Comparison of ENCODE assay signal across 1 cellular context in genomic region chr5:83076742-83077661, GRCh38.
TF ChIP-seq lines count a peak whose summit lies in the region.

Gene TMEM167A (minus strand): TSS chr5:83077394. CDS start chr5:83077323, 71 bp downstream.
Gene XRCC4 (plus strand): TSS chr5:83077547. CDS start chr5:83104920, 27,373 bp downstream.

TF ChIP-seq in HepG2, 621 proteins besides CTCF, POLR2A, EP300 and RAD21 (continued from another document and continues in another):
- TF ChIP-seq, protein P1, sequence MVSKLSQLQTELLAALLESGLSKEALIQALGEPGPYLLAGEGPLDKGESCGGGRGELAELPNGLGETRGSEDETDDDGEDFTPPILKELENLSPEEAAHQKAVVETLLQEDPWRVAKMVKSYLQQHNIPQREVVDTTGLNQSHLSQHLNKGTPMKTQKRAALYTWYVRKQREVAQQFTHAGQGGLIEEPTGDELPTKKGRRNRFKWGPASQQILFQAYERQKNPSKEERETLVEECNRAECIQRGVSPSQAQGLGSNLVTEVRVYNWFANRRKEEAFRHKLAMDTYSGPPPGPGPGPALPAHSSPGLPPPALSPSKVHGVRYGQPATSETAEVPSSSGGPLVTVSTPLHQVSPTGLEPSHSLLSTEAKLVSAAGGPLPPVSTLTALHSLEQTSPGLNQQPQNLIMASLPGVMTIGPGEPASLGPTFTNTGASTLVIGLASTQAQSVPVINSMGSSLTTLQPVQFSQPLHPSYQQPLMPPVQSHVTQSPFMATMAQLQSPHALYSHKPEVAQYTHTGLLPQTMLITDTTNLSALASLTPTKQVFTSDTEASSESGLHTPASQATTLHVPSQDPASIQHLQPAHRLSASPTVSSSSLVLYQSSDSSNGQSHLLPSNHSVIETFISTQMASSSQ (IDR thresholded peaks at IDR 0.05; ENCODE audit: low read depth): no peak
- TF ChIP-seq, protein P1 (CRISPR knock-in tag; IDR thresholded peaks at IDR 0.05; ENCODE audit: borderline replicate concordance): 0 out of 2 replicates have a peak, but pooled peaks have one; percentile 61
- TF ChIP-seq, protein P2, sequence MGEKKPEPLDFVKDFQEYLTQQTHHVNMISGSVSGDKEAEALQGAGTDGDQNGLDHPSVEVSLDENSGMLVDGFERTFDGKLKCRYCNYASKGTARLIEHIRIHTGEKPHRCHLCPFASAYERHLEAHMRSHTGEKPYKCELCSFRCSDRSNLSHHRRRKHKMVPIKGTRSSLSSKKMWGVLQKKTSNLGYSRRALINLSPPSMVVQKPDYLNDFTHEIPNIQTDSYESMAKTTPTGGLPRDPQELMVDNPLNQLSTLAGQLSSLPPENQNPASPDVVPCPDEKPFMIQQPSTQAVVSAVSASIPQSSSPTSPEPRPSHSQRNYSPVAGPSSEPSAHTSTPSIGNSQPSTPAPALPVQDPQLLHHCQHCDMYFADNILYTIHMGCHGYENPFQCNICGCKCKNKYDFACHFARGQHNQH (CRISPR knock-in tag; IDR thresholded peaks at IDR 0.05): peak; percentile 32
- TF ChIP-seq, protein P3, sequence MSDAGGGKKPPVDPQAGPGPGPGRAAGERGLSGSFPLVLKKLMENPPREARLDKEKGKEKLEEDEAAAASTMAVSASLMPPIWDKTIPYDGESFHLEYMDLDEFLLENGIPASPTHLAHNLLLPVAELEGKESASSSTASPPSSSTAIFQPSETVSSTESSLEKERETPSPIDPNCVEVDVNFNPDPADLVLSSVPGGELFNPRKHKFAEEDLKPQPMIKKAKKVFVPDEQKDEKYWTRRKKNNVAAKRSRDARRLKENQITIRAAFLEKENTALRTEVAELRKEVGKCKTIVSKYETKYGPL (CRISPR knock-in tag; IDR thresholded peaks at IDR 0.05): no peak
- TF ChIP-seq HBP1 (CRISPR knock-in tag; IDR thresholded peaks at IDR 0.05; ENCODE audit: low read depth) (no peak; the same call in 1 of the 2 replicates), FOXO1 (CRISPR knock-in tag; IDR thresholded peaks at IDR 0.05) (no peak), BATF2 (CRISPR knock-in tag; IDR thresholded peaks at IDR 0.05) (no peak), GABPB1 (CRISPR knock-in tag; IDR thresholded peaks at IDR 0.05) (peak; percentile 97), ZNF709 (CRISPR knock-in tag; IDR thresholded peaks at IDR 0.05) (peak; percentile 39; the same call in 1 of the 2 replicates), ZNF317 (CRISPR knock-in tag; IDR thresholded peaks at IDR 0.05) (peak; percentile 63; the same call in 1 of the 2 replicates), HOXA5 (CRISPR knock-in tag; IDR thresholded peaks at IDR 0.05) (peak; percentile 62; the same call in 1 of the 2 replicates), GMEB2 (CRISPR knock-in tag; IDR thresholded peaks at IDR 0.05; ENCODE audit: low read depth) (peak; percentile 48; the same call in 1 of the 2 replicates), BRD4 (CRISPR knock-in tag; IDR thresholded peaks at IDR 0.05) (peak; percentile 85; the same call in 1 of the 2 replicates), FOXO4 (CRISPR knock-in tag; conservative IDR thresholded peaks at IDR 0.05) (no peak), SP140L (CRISPR knock-in tag; IDR thresholded peaks at IDR 0.05; ENCODE audit: borderline replicate concordance) (no peak), PTBP1 (IDR thresholded peaks at IDR 0.05; ENCODE audit: low read depth, low read length, poor library complexity, severe bottlenecking) (no peak), TOPORS (CRISPR knock-in tag; IDR thresholded peaks at IDR 0.05) (peak; percentile 77; the same call in 1 of the 2 replicates), EEA1 (CRISPR knock-in tag; IDR thresholded peaks at IDR 0.05; ENCODE audit: borderline replicate concordance) (no peak), STAT6 (CRISPR knock-in tag; IDR thresholded peaks at IDR 0.05; ENCODE audit: borderline replicate concordance) (no peak), MZF1 (CRISPR knock-in tag; IDR thresholded peaks at IDR 0.05; ENCODE audit: borderline replicate concordance) (no peak), ZNF781 (CRISPR knock-in tag; IDR thresholded peaks at IDR 0.05; ENCODE audit: borderline replicate concordance, not compliant biosample characterization) (peak; percentile 51), ZNF670 (CRISPR knock-in tag; IDR thresholded peaks at IDR 0.05; ENCODE audit: borderline replicate concordance) (no peak), ZFP36L1 (CRISPR knock-in tag; IDR thresholded peaks at IDR 0.05) (no peak), SOX6 (IDR thresholded peaks at IDR 0.05) (no peak), SOX6 (CRISPR knock-in tag; IDR thresholded peaks at IDR 0.05) (peak; percentile 69), FLYWCH1 (CRISPR knock-in tag; IDR thresholded peaks at IDR 0.05) (no peak), PRPF4 (IDR thresholded peaks at IDR 0.05; ENCODE audit: low read depth, low read length, poor library complexity, severe bottlenecking) (no peak), KDM1A (CRISPR knock-in tag; IDR thresholded peaks at IDR 0.05) (no peak), BHLHE40 (IDR thresholded peaks at IDR 0.05; ENCODE audit: low read length) (no peak), ZBTB25 (CRISPR knock-in tag; IDR thresholded peaks at IDR 0.05) (no peak; the same call in 1 of the 2 replicates), YEATS4 (CRISPR knock-in tag; IDR thresholded peaks at IDR 0.05; ENCODE audit: borderline replicate concordance) (peak; percentile 94; the same call in 1 of the 2 replicates), SETDB1 (CRISPR knock-in tag; IDR thresholded peaks at IDR 0.05; ENCODE audit: borderline replicate concordance) (no peak), ZNF619 (CRISPR knock-in tag; IDR thresholded peaks at IDR 0.05) (peak; percentile 30; the same call in 1 of the 2 replicates)
- TF ChIP-seq, protein P4, sequence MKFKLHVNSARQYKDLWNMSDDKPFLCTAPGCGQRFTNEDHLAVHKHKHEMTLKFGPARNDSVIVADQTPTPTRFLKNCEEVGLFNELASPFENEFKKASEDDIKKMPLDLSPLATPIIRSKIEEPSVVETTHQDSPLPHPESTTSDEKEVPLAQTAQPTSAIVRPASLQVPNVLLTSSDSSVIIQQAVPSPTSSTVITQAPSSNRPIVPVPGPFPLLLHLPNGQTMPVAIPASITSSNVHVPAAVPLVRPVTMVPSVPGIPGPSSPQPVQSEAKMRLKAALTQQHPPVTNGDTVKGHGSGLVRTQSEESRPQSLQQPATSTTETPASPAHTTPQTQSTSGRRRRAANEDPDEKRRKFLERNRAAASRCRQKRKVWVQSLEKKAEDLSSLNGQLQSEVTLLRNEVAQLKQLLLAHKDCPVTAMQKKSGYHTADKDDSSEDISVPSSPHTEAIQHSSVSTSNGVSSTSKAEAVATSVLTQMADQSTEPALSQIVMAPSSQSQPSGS (CRISPR knock-in tag; IDR thresholded peaks at IDR 0.05): no peak
- TF ChIP-seq, protein P5, sequence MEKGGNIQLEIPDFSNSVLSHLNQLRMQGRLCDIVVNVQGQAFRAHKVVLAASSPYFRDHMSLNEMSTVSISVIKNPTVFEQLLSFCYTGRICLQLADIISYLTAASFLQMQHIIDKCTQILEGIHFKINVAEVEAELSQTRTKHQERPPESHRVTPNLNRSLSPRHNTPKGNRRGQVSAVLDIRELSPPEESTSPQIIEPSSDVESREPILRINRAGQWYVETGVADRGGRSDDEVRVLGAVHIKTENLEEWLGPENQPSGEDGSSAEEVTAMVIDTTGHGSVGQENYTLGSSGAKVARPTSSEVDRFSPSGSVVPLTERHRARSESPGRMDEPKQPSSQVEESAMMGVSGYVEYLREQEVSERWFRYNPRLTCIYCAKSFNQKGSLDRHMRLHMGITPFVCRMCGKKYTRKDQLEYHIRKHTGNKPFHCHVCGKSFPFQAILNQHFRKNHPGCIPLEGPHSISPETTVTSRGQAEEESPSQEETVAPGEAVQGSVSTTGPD (CRISPR knock-in tag; IDR thresholded peaks at IDR 0.05): no peak
- TF ChIP-seq, protein P6, sequence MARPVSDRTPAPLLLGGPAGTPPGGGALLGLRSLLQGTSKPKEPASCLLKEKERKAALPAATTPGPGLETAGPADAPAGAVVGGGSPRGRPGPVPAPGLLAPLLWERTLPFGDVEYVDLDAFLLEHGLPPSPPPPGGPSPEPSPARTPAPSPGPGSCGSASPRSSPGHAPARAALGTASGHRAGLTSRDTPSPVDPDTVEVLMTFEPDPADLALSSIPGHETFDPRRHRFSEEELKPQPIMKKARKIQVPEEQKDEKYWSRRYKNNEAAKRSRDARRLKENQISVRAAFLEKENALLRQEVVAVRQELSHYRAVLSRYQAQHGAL (CRISPR knock-in tag; IDR thresholded peaks at IDR 0.05; ENCODE audit: not compliant biosample characterization): no peak
- TF ChIP-seq, protein P7, sequence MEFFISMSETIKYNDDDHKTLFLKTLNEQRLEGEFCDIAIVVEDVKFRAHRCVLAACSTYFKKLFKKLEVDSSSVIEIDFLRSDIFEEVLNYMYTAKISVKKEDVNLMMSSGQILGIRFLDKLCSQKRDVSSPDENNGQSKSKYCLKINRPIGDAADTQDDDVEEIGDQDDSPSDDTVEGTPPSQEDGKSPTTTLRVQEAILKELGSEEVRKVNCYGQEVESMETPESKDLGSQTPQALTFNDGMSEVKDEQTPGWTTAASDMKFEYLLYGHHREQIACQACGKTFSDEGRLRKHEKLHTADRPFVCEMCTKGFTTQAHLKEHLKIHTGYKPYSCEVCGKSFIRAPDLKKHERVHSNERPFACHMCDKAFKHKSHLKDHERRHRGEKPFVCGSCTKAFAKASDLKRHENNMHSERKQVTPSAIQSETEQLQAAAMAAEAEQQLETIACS (CRISPR knock-in tag; IDR thresholded peaks at IDR 0.05): no peak
